In genomic region chr6:33212857-33213165, GRCh38 we compare ENCODE assay signal across 9 cellular contexts. TPM values are rescaled to one million over a fixed set of nuclear protein-coding genes. Genes with fewer than 3 reads are reported as not detected.
DNase-seq lines count a peak whose midpoint lies in the region; ATAC-seq and TF ChIP-seq lines count a peak whose summit lies in the region.
"Had no signal": no experiment of that assay in that cellular context is flagged by ENCODE, and none has a peak within 500 bp of the region (broad histone marks: within the 10 kb centered on the region; RNA-seq: fewer than 3 reads in every experiment).

No MANE protein-coding gene starts in this region.

- H3K36me3 ChIP-seq in DND-41 (ENCODE audit: insufficient read depth, low read length), result peaks cover 13% of the 10 kb centered on the region

- DNase-seq in DND-41 (no peak), T-cell (no peak), foreskin fibroblast (no peak), retinal pigment epithelial cell (ENCODE audit: low read depth) (no peak), KBM-7 (no peak), ACHN (no peak)
- DNase-seq: erythroblast had no signal

- in situ Hi-C loops in KBM-7 (cut with MboI; ENCODE audit: low pct_unique_long_range_greater_than_20kb, low sequenced_read_pairs) (no loop called here), ACHN (cut with HindIII; ENCODE audit: low pct_ligation_motif_present, low pct_unique_long_range_greater_than_20kb, low sequenced_read_pairs) (no loop called here)

- peaks cover 20% of the 10 kb centered on the region for H3K36me3 Mint-ChIP-seq in T-cell

- peak overlapping the region; percentile 16; the same call in 1 of the 2 replicates for H3K9ac ChIP-seq in DND-41 (ENCODE audit: low read depth, low read length)

- H3K27ac Mint-ChIP-seq in T-cell, result peak overlapping the region in 1 of 2 donors; percentile 0

- H3K9me3 Mint-ChIP-seq in T-cell, result no peaks in the 10 kb centered on the region

- no peak overlapping the region for H3K27ac ChIP-seq in DND-41 (ENCODE audit: low read length)

- no peaks in the 10 kb centered on the region for H3K9me3 ChIP-seq in DND-41 (ENCODE audit: insufficient read depth, low read length, severe bottlenecking)

- CTCF ChIA-PET in T-cell (lab: Charles Lee), result no interaction called here

- ATAC-seq in DND-41 (ENCODE audit: insufficient read depth, low read depth) (no peak), T-cell (replicated peaks in 1 of 4) (no peak), HG03565 (IDR thresholded peaks at IDR 0.05; ENCODE audit: unreplicated experiment) (no peak), GM19467 (IDR thresholded peaks at IDR 0.05; ENCODE audit: unreplicated experiment) (no peak)

- H3K27me3 ChIP-seq in DND-41 (ENCODE audit: insufficient read depth, low read length, poor library complexity), result peaks cover 35% of the 10 kb centered on the region

- POLR2A ChIA-PET in T-cell (lab: Charles Lee), result no interaction called here

- H3K4me3 ChIP-seq in DND-41 (ENCODE audit: low read depth in 1 of 2, low read length in 2 of 2), result no peak overlapping the region
- peak overlapping the region; percentile 48 to 69 for H3K4me3 ChIP-seq in foreskin fibroblast (ENCODE audit: low read depth in 1 of 2, low read length in 2 of 2)
- H3K4me3 ChIP-seq in retinal pigment epithelial cell (ENCODE audit: low read length), result peak overlapping the region; percentile 53

- peaks cover 10 to 39% of the 10 kb centered on the region in 2 donors for H3K27me3 Mint-ChIP-seq in T-cell

- H3K79me2 ChIP-seq in DND-41 (ENCODE audit: insufficient read depth, low read length), result peaks cover 9% of the 10 kb centered on the region; the same call in 1 of the 2 replicates

- H3K4me2 ChIP-seq in DND-41 (ENCODE audit: insufficient read depth, low read length), result peak overlapping the region; percentile 31; the same call in 1 of the 2 replicates

- H3K4me1 ChIP-seq in DND-41 (ENCODE audit: insufficient read depth, low read length), result peaks cover 27% of the 10 kb centered on the region

- peak overlapping the region; percentile 67 to 85 (median 76) for H3K4me3 Mint-ChIP-seq in T-cell

- H3K4me1 Mint-ChIP-seq in T-cell, result peaks cover 33 to 41% (median 36%) of the 10 kb centered on the region in 3 donors

- H4K20me1 ChIP-seq in DND-41 (ENCODE audit: insufficient read depth, low read length), result peaks cover 10% of the 10 kb centered on the region; the same call in 1 of the 2 replicates

- no peak overlapping the region for H2AFZ ChIP-seq in DND-41 (ENCODE audit: low read depth, low read length)

- TF ChIP-seq CTCF in DND-41 (IDR thresholded peaks at IDR 0.05; ENCODE audit: borderline replicate concordance, extremely low read depth, low read length, poor library complexity, severe bottlenecking), result no peak
- TF ChIP-seq CTCF in foreskin fibroblast (IDR thresholded peaks at IDR 0.05; ENCODE audit: low read depth, low read length), result no peak
- no peak for TF ChIP-seq CTCF in retinal pigment epithelial cell (conservative IDR thresholded peaks at IDR 0.05; ENCODE audit: low read depth, low read length)

RNA-seq across cellular contexts. Expression of gene RING1, which starts 4.5 kb away (rescaled TPM):
- total RNA-seq in T-cell, result 10 to 100 TPM; 37.7 to 43.8 (median 42.6) TPM

RNA-seq across cellular contexts. Expression of gene HSD17B8, which starts 8.4 kb away (rescaled TPM):
- total RNA-seq in T-cell, result 10 to 100 TPM; 13.9 to 27.7 (median 24.4) TPM

RNA-seq across cellular contexts. Expression of gene SLC39A7, which starts 12.1 kb away (rescaled TPM):
- total RNA-seq in T-cell, result 10 to 100 TPM; 19.1 to 44.0 (median 41.3) TPM

RNA-seq across cellular contexts. Expression of gene RXRB, which starts 12.3 kb away (rescaled TPM):
- total RNA-seq in T-cell, result 100 to 1,000 TPM in 2 of 5 donors, 10 to 100 TPM in 3; 65.5 to 104 (median 96.4) TPM

RNA-seq across cellular contexts. Expression of gene COL11A2, which starts 20.5 kb away (rescaled TPM):
- 1 to 10 TPM; 1.3 to 9.7 (median 2.7) TPM for total RNA-seq in T-cell

Comparison
In these comparisons a context has a peak if more than half of its experiments do, and no peak if none do; other contexts are left out.
1. H3K4me3 ChIP-seq: peak in foreskin fibroblast (2 of 2) and retinal pigment epithelial cell (single experiment); none in DND-41 (0 of 2).